8 cellular contexts compared by ENCODE assay signal in the genomic region with DNA sequence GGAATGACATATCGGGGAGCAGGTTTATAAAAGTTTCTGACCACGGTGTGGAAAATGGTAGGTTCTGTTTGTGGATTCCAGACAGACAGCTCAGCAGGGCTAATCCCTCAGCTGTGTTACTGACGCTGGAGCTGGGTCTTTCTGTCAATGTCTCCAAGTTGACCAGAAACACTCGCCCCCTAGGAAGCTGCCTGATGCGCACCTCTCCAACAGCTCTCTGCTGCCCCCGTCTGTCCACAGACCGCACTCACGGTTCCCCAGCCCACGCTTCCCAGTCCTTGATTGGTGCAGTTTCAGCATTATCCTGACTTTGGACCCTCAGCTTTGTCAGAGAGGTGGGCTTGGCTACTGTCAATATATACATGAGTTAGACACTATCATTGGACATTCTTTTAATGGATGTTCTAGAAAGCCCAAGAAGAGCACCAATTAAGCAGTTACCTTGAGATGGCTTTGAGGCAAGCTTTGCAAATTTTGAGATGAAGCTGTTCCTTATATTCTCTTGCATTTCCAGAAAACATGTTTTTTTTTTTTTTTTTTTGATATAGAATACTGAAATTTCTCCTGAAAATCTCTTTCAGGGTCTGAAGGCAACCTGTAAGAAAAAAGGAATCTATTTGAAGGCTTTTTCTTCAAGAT.
DNase-seq lines count a peak whose midpoint lies in the region; ATAC-seq, FAIRE-seq and TF ChIP-seq lines count a peak whose summit lies in the region.

No MANE protein-coding gene starts in this region.

- H3K4me3 ChIP-seq in WERI-Rb-1 (ENCODE audit: low read depth, low read length) (no peak overlapping the region), keratinocyte (ENCODE audit: control insufficient read depth in 2 of 3, extremely low read depth in 1 of 3, insufficient read depth in 2 of 3, low read depth in 1 of 3, low read length in 3 of 3) (no peak overlapping the region)

- H3K27ac Mint-ChIP-seq in MCF 10A (ENCODE audit: low read depth, unreplicated experiment), result no peak overlapping the region

- H3K27me3 Mint-ChIP-seq in MCF 10A (ENCODE audit: insufficient read depth, unreplicated experiment), result no peaks in the 10 kb centered on the region

- CTCF ChIA-PET in MCF 10A (lab: Yijun Ruan, JAX), result interaction anchor here (0.6 to 4.7 kb wide), 95 partner anchors 10 to 1101 kb away, joined by 3 to 124 read pairs (median 4); a partner anchor contains a TSS

- intact Hi-C loops in MCF 10A (cut with micrococcal nuclease), result loop anchor here (1.0 to 5.0 kb wide), 8 partner anchors 155 to 1239 kb away; no protein-coding TSS in a partner anchor

- no peaks in the 10 kb centered on the region for H3K79me2 ChIP-seq in keratinocyte (ENCODE audit: control insufficient read depth, insufficient read depth, low read length)

- H3K9me1 ChIP-seq in keratinocyte (ENCODE audit: control insufficient read depth, extremely low read depth, insufficient read depth, low read length), result no peaks in the 10 kb centered on the region

- H3K36me3 ChIP-seq in WERI-Rb-1 (no peaks in the 10 kb centered on the region), keratinocyte (ENCODE audit: control insufficient read depth in 2 of 2, extremely low read depth in 1 of 2, insufficient read depth in 2 of 2, low read length in 2 of 2) (no peaks in the 10 kb centered on the region)

- no peak overlapping the region for H2AFZ ChIP-seq in keratinocyte (ENCODE audit: control insufficient read depth, low read length)

- H4K20me1 ChIP-seq in keratinocyte (ENCODE audit: control insufficient read depth, extremely low read depth, insufficient read depth, low read length), result no peaks in the 10 kb centered on the region

- no peaks in the 10 kb centered on the region for H3K27me3 ChIP-seq in WERI-Rb-1 (ENCODE audit: insufficient read depth, low read depth, severe bottlenecking)
- no peaks in the 10 kb centered on the region for H3K27me3 ChIP-seq in keratinocyte (ENCODE audit: control insufficient read depth, extremely low read depth, insufficient read depth, low read length)

- DNase-seq in NCI-H2107 treated with DMSO at 0.1 percent for 48 hours (lab: John Stamatoyannopoulos, UW; ENCODE audit: unreplicated experiment) (peak; percentile 0), NCI-H2107 (lab: John Stamatoyannopoulos, UW) (no peak), NCI-H1105 treated with DMSO at 0.1 percent for 48 hours (lab: John Stamatoyannopoulos, UW) (peak; percentile 17), WERI-Rb-1 (peak; percentile 81), MCF 10A (ENCODE audit: unreplicated experiment) (peak; percentile 67), keratinocyte (ENCODE audit: low read depth, low spot score) (no peak)
- DNase-seq in stimulated activated CD4-positive, alpha-beta T cell treated with anti-CD3 and anti-CD28 coated beads, Interleukin-2, amount 100 ng/mL, for 24 hours, result peak; percentile 83 to 84

- TF ChIP-seq CTCF in WERI-Rb-1 (IDR thresholded peaks at IDR 0.05; ENCODE audit: low read depth, low read length) (peak; percentile 96), MCF 10A (IDR thresholded peaks at IDR 0.05; ENCODE audit: unreplicated experiment) (peak; percentile 95), keratinocyte (optimal IDR thresholded peaks at IDR 0.05 in 1 of 3, IDR thresholded peaks at IDR 0.05 in 1 of 3, conservative IDR thresholded peaks at IDR 0.05 in 1 of 3; ENCODE audit: extremely low read depth in 1 of 3, insufficient read depth in 2 of 3, low read length in 3 of 3) (peak; percentile 96 to 99 (median 98))

- H3K4me1 ChIP-seq in keratinocyte (ENCODE audit: control insufficient read depth, extremely low read depth, insufficient read depth, low read length), result no peaks in the 10 kb centered on the region

- H3K4me1 Mint-ChIP-seq in MCF 10A (ENCODE audit: insufficient read depth, unreplicated experiment), result peaks cover 7% of the 10 kb centered on the region

- H3K36me3 Mint-ChIP-seq in MCF 10A (ENCODE audit: insufficient read depth, unreplicated experiment), result no peaks in the 10 kb centered on the region

- no peaks in the 10 kb centered on the region for H3K9me3 Mint-ChIP-seq in MCF 10A (ENCODE audit: unreplicated experiment)

- peak; percentile 95 for ATAC-seq in HG02759 (IDR thresholded peaks at IDR 0.05; ENCODE audit: unreplicated experiment)

- FAIRE-seq in keratinocyte (lab: Jason Lieb, UNC), result peak; percentile 84

- H3K27ac ChIP-seq in WERI-Rb-1, result no peak overlapping the region
- no peak overlapping the region for H3K27ac ChIP-seq in keratinocyte (ENCODE audit: control insufficient read depth, insufficient read depth, low read length)

- POLR2A ChIA-PET in MCF 10A (lab: Yijun Ruan, JAX), result interaction anchor here (0.8 to 1.4 kb wide), 5 partner anchors 99 to 583 kb away, joined by 3 to 7 read pairs (median 4); a partner anchor contains a TSS

- no peaks in the 10 kb centered on the region for H3K9me3 ChIP-seq in WERI-Rb-1 (ENCODE audit: severe bottlenecking)
- no peaks in the 10 kb centered on the region for H3K9me3 ChIP-seq in keratinocyte (ENCODE audit: control insufficient read depth, low read depth, low read length)

- dilution Hi-C loops in keratinocyte (cut with MboI; ENCODE audit: extremely low pct_ligation_motif_present, low sequenced_read_pairs), result no loop called here

- H3K9ac ChIP-seq in keratinocyte (ENCODE audit: control insufficient read depth, extremely low read depth, insufficient read depth, low read length), result no peak overlapping the region

- H3K4me3 Mint-ChIP-seq in MCF 10A (ENCODE audit: unreplicated experiment), result no peak overlapping the region

- BruUV-seq in MCF 10A (replicated peaks; lab: Mats Ljungman, UMichigan), result no TSS peak

- no peak overlapping the region for H3K4me2 ChIP-seq in keratinocyte (ENCODE audit: control insufficient read depth, extremely low read depth, insufficient read depth, low read depth, low read length)

Comparison
In these comparisons a context has a peak if more than half of its experiments do, and no peak if none do; other contexts are left out.
1. DNase-seq: peak in NCI-H2107 treated with DMSO at 0.1 percent for 48 hours (single experiment), NCI-H1105 treated with DMSO at 0.1 percent for 48 hours (single experiment), WERI-Rb-1 (single experiment), MCF 10A (single experiment) and stimulated activated CD4-positive, alpha-beta T cell treated with anti-CD3 and anti-CD28 coated beads, Interleukin-2, amount 100 ng/mL, for 24 hours (2 of 2); none in NCI-H2107 (single experiment) and keratinocyte (single experiment).
2. Peak in every context shown above with its lines, with median percentiles within 50 percentile points of each other: CTCF ChIP-seq.